Comparison of ENCODE assay signal across 8 cellular contexts in the genomic region with DNA sequence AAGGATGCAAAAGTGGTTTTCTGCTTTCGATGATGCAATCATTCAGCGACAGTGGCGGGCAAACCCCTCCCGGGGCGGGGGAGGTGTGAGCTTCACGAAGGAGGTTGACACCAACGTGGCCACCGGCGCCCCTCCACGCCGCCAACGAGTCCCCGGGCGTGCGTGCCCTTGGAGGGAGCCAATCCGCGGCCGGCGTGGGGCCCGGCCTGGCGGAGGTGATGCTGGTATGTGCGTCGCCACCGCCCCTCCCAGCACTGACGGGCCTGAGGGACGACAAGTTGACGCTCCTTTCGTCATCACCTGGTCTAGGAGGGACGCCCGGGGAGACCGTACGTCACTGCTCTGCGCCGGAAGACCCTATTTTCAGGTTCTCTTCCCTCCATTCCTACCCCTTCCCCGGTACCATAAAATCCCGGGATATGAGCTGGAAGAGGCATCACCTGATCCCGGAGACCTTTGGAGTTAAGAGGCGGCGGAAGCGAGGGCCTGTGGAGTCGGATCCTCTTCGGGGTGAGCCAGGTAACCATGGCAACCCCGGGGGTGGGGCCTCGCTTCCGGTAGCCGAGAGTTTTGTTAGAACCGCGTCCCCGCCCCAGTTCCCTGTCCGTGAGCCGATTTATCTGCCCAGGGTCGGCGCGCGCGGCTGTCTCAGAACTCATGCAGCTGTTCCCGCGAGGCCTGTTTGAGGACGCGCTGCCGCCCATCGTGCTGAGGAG. TPM values are rescaled to one million over a fixed set of nuclear protein-coding genes. Genes with fewer than 3 reads are reported as not detected.
A peak's percentile ranks its signal among the peaks of the same experiment; 100 is the strongest.
DNase-seq lines count a peak whose midpoint lies in the region; ATAC-seq, FAIRE-seq and TF ChIP-seq lines count a peak whose summit lies in the region.

Gene DXO (minus strand): TSS at position 146 of the 716 bp plus-strand sequence. CDS start 463 bp downstream, outside the sequence.

- H2AFZ ChIP-seq in smooth muscle cell (ENCODE audit: low read depth), result peak within 1 kb of the TSS; percentile 54

- under 1% methylated on average over 62 of the region's 62 CpGs for WGBS in smooth muscle cell (ENCODE audit: low lambda C conversion rate)

- no peaks in the 10 kb centered on the region for H3K9me3 ChIP-seq in smooth muscle cell (replicated peaks; ENCODE audit: low read depth)

- H4K20me1 ChIP-seq in smooth muscle cell (ENCODE audit: low read depth), result no peaks in the 10 kb centered on the region

- H3K9ac ChIP-seq in smooth muscle cell (ENCODE audit: low read depth), result peak within 1 kb of the TSS; percentile 94

- H3K4me1 ChIP-seq in smooth muscle cell (ENCODE audit: low read depth), result peaks cover 14% of the 10 kb centered on the region

- H3K4me3 ChIP-seq in WI38 (ENCODE audit: low read depth, low read length) (peak within 1 kb of the TSS; percentile 83), bronchial epithelial cell (ENCODE audit: low read depth, low read length) (peak within 1 kb of the TSS; percentile 50), smooth muscle cell (peak within 1 kb of the TSS; percentile 60)

- no peaks in the 10 kb centered on the region for H3F3A ChIP-seq in smooth muscle cell (ENCODE audit: low read depth)

- H3K36me3 ChIP-seq in bronchial epithelial cell (ENCODE audit: control insufficient read depth, insufficient read depth, low read length) (peaks cover 18% of the 10 kb centered on the region), smooth muscle cell (ENCODE audit: low read depth) (no peaks in the 10 kb centered on the region)

- DNase-seq in ACHN (peak; percentile 94), NCI-H2227 (lab: John Stamatoyannopoulos, UW; ENCODE audit: unreplicated experiment) (peak; percentile 100), bronchial epithelial cell (ENCODE audit: low read depth) (peak; percentile 93), iPS-NIHi11 (ENCODE audit: low spot score) (peak; percentile 99), smooth muscle cell (lab: John Stamatoyannopoulos, UW; ENCODE audit: unreplicated experiment) (peak; percentile 99)

- peak within 1 kb of the TSS; percentile 97 for H3K4me2 ChIP-seq in smooth muscle cell

- H3K79me2 ChIP-seq in smooth muscle cell (ENCODE audit: low read depth), result peaks cover 24% of the 10 kb centered on the region

- no peak for FAIRE-seq in bronchial epithelial cell (lab: Jason Lieb, UNC)

- H3K27ac ChIP-seq in smooth muscle cell (ENCODE audit: low read depth), result peak within 1 kb of the TSS; percentile 96

- H3K27me3 ChIP-seq in bronchial epithelial cell (ENCODE audit: control insufficient read depth, insufficient read depth, low read length) (no peaks in the 10 kb centered on the region), smooth muscle cell (ENCODE audit: low read depth) (no peaks in the 10 kb centered on the region)

- in situ Hi-C loops in ACHN (cut with HindIII; ENCODE audit: low pct_ligation_motif_present, low pct_unique_long_range_greater_than_20kb, low sequenced_read_pairs), result no loop called here

- ATAC-seq in GM18873 (IDR thresholded peaks at IDR 0.05; ENCODE audit: low FRiP score, unreplicated experiment) (peak; percentile 75), HG03139 (IDR thresholded peaks at IDR 0.05; ENCODE audit: unreplicated experiment) (peak; percentile 82)

- TF ChIP-seq CTCF in WI38 (IDR thresholded peaks at IDR 0.05; ENCODE audit: low read depth, low read length), result no peak
- TF ChIP-seq CTCF in bronchial epithelial cell (IDR thresholded peaks at IDR 0.05; ENCODE audit: insufficient read depth, low read length, severe bottlenecking), result no peak
- no peak for TF ChIP-seq CTCF in smooth muscle cell (IDR thresholded peaks at IDR 0.05; ENCODE audit: borderline replicate concordance, insufficient read depth, poor library complexity, severe bottlenecking)

RNA-seq across cellular contexts. Expression of gene DXO, which starts in this region (rescaled TPM):
- total RNA-seq in bronchial epithelial cell, result 8.4 and 12.2 TPM in 2 replicates
- total RNA-seq in smooth muscle cell, result 7.8 and 11.0 TPM in 2 replicates
- polyA plus RNA-seq in smooth muscle cell, result 21.9 and 23.5 TPM in 2 replicates

Comparison
In these comparisons a context has a peak if more than half of its experiments do, and no peak if none do; other contexts are left out.
1. Peak in every context shown above with its lines: DNase-seq, ATAC-seq, H3K4me3 ChIP-seq and H3K27ac ChIP-seq.